ENCODE assay signal across 9 cellular contexts in the genomic region with DNA sequence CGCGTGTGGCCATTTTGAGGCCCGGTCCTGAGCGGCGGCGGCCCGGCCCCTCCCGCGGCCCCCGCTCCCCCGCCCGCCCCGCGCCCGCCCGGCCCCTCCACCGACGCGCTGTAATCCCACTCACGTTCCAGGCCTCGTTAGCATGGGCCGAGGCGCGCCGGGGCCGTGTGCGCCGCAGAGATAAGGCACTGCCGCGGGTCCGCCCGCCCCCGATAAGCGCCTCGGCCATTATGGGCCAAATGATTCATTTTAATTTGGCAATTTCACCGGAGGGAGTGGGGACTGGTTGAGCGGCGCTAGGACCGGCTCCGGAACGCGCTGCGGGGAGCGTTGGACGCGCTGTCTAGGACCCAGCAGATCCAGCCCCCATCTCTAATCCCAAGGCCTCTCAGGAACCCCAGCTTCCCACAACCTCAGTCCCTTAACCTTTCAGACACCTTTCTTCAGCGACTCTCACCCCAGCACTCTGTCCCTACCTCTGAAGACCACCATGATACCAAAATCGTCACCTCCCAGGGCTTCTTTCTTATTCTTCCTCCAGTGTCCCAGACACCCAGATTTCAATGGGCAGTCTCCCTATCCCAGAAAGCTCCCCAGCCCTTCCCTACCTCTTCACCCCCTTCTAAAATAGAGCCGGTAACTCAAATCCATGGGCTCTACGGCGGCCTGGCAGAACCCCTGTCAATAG. TPM values are rescaled to one million over a fixed set of nuclear protein-coding genes. Genes with fewer than 3 reads are reported as not detected.
DNase-seq lines count a peak whose midpoint lies in the region; ATAC-seq, FAIRE-seq and TF ChIP-seq lines count a peak whose summit lies in the region.
"Had no signal": no experiment of that assay in that cellular context is flagged by ENCODE, and none has a peak within 500 bp of the region (broad histone marks: within the 10 kb centered on the region; RNA-seq: fewer than 3 reads in every experiment).

Gene TAL1 (minus strand): TSS at position 39 of the 688 bp plus-strand sequence. CDS start 6,337 bp downstream, outside the sequence.

- H3K4me3 ChIP-seq in A549 (peak within 1 kb of the TSS; percentile 49), muscle layer of duodenum (ENCODE audit: low read depth in 1 of 2, low read length in 2 of 2) (peak within 1 kb of the TSS; percentile 55 to 56)

- no peak for ATAC-seq in A549

- no peak for DNase-seq in A549 (ENCODE audit: low read depth in 1 of 2, low spot score in 1 of 2)
- DNase-seq in NCI-H2227 (lab: John Stamatoyannopoulos, UW; ENCODE audit: unreplicated experiment) = peak; percentile 67
- DNase-seq in NCI-H345 treated with DMSO at 0.1 percent for 48 hours (lab: John Stamatoyannopoulos, UW; ENCODE audit: unreplicated experiment) = no peak
- no peak for DNase-seq in amniotic stem cell (lab: John Stamatoyannopoulos, UW)
- no peak for DNase-seq in DMS53 (lab: John Stamatoyannopoulos, UW)
- DNase-seq in GM19238 (ENCODE audit: insufficient read length, low spot score) = no peak

- no peak for FAIRE-seq in A549 (lab: Jason Lieb, UNC)
- FAIRE-seq: G401.6 had no signal

- no peak for TF ChIP-seq POLR2A in A549 (IDR thresholded peaks at IDR 0.05; ENCODE audit: low read length)

- in situ Hi-C loops in endometrial microvascular endothelial cells (cut with HindIII; ENCODE audit: inconsistent ontology term, low pct_unique_long_range_greater_than_20kb, low sequenced_read_pairs) = no loop called here

- H3K27me3 ChIP-seq in muscle layer of duodenum (ENCODE audit: low read depth, low read length) = peaks cover 63% of the 10 kb centered on the region

- H3K27ac ChIP-seq in A549 (peak within 1 kb of the TSS in 1 of 2 experiments; percentile 39; a peak in 1 of 6 replicates), muscle layer of duodenum (ENCODE audit: low read length) (peak within 1 kb of the TSS; percentile 65)

- no peak for TF ChIP-seq CTCF in A549 (IDR thresholded peaks at IDR 0.05)

- H3K4me1 ChIP-seq in A549 (peaks cover 8% of the 10 kb centered on the region; the same call in 1 of the 3 replicates), muscle layer of duodenum (ENCODE audit: control insufficient read depth in 1 of 2, insufficient read depth in 2 of 2, low read length in 2 of 2) (peaks cover 0 to 16% of the 10 kb centered on the region in 2 donors)

- WGBS in A549 (ENCODE audit: missing lambda C conversion rate) = 85% methylated on average over 24 of the region's 51 CpGs

- CTCF ChIA-PET in A549 (lab: Yijun Ruan, JAX) = no interaction called here

- TF ChIP-seq EP300 in A549 (IDR thresholded peaks at IDR 0.05) = no peak

- H3K36me3 ChIP-seq in muscle layer of duodenum (ENCODE audit: control insufficient read depth in 1 of 2, insufficient read depth in 2 of 2, low read length in 2 of 2) = no peaks in the 10 kb centered on the region

- POLR2A ChIA-PET in A549 (lab: Yijun Ruan, JAX) = no interaction called here

- no peak for TF ChIP-seq RAD21 in A549 (conservative IDR thresholded peaks at IDR 0.05 in 1 of 2, IDR thresholded peaks at IDR 0.05 in 1 of 2)

- H3K4me2 ChIP-seq in A549 = peak within 1 kb of the TSS; percentile 95

- H3K9me3 ChIP-seq in A549 (no peaks in the 10 kb centered on the region), muscle layer of duodenum (ENCODE audit: control insufficient read depth in 1 of 2, low read length in 2 of 2) (no peaks in the 10 kb centered on the region)

TF ChIP-seq in A549, 52 proteins besides CTCF, POLR2A, EP300 and RAD21:
- no peak for TF ChIP-seq JUN (IDR thresholded peaks at IDR 0.05)
- no peak for TF ChIP-seq KDM1A (IDR thresholded peaks at IDR 0.05; ENCODE audit: low read depth)
- no peak for TF ChIP-seq MAZ (IDR thresholded peaks at IDR 0.05; ENCODE audit: borderline replicate concordance, low read depth, low read length)
- TF ChIP-seq BHLHE40 (IDR thresholded peaks at IDR 0.05; ENCODE audit: low read depth, low read length) = no peak
- no peak for TF ChIP-seq BCL3 (IDR thresholded peaks at IDR 0.05)
- no peak for TF ChIP-seq ESRRA (IDR thresholded peaks at IDR 0.05; ENCODE audit: borderline replicate concordance, low read length)
- TF ChIP-seq CHD4 (IDR thresholded peaks at IDR 0.05; ENCODE audit: borderline replicate concordance) = no peak
- TF ChIP-seq, protein P1, sequence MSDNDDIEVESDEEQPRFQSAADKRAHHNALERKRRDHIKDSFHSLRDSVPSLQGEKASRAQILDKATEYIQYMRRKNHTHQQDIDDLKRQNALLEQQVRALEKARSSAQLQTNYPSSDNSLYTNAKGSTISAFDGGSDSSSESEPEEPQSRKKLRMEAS (IDR thresholded peaks at IDR 0.05) = no peak
- no peak for TF ChIP-seq PBX3 (IDR thresholded peaks at IDR 0.05)
TF ChIP-seq in A549: peak in this region for 0.

RNA-seq across cellular contexts. Expression of gene TAL1, which starts in this region (rescaled TPM):
- polyA plus RNA-seq in A549 (2011; rRNA removed) = 0.04 TPM in 1 of 2 replicates, not detected in the other
- 0.01 TPM in 2 replicates for polyA plus RNA-seq in A549 (2012; cell fraction: cytosol; rRNA removed)
- 0.01 TPM in 1 of 2 replicates, not detected in the other for polyA plus RNA-seq in A549 (2012; cell fraction: nucleus; rRNA removed)
- 0.03 TPM in 1 of 3 replicates, not detected in the others for polyA plus RNA-seq in A549 (2017; fragmentation: RNase III; extraction: RNeasy Plus Mini Kit Qiagen cat#74134 plus additional on column Dnase treatment)
- polyA minus RNA-seq in A549 (2011; rRNA and poly(A)+ RNA removed) = 0.15 TPM in 1 of 2 replicates, not detected in the other
- 22.0 TPM for total RNA-seq in endometrial microvascular endothelial cells (ENCODE audit: inconsistent ontology term)
